Comparison of ENCODE assay signal across 21 cellular contexts in genomic region chr4:185892165-185892564, GRCh38.
"Had no signal": no experiment of that assay in that cellular context is flagged by ENCODE, and none has a peak within 500 bp of the region (broad histone marks: within the 10 kb centered on the region; RNA-seq: fewer than 3 reads in every experiment).

No MANE protein-coding gene starts in this region.

- ATAC-seq: activated CD8-positive, alpha-beta memory T cell treated with anti-CD3 and anti-CD28 coated beads, Interleukin-2, amount 10 ng/mL, durations not matched to agents 7 days and 5 days; left lung; right cardiac atrium; WTC11 had no signal

- DNase-seq: activated CD4-positive, alpha-beta memory T cell treated with anti-CD3 and anti-CD28 coated beads, Interleukin-2, amount 10 ng/mL, durations not matched to agents 7 days and 5 days; activated CD4-positive, alpha-beta T cell treated with anti-CD3 and anti-CD28 coated beads for 48 hours; activated CD8-positive, alpha-beta memory T cell treated with anti-CD3 and anti-CD28 coated beads, Interleukin-2, amount 10 ng/mL, durations not matched to agents 7 days and 5 days; activated naive CD4-positive, alpha-beta T cell treated with Interleukin-2 at 50 U/mL for 16 hours; anterior cingulate cortex; brain microvascular endothelial cell; effector CD8-positive, alpha-beta T cell; left lung; mammary epithelial cell; nephron progenitor cell; occipital lobe; right cardiac atrium; stimulated activated CD4-positive, alpha-beta T cell treated with anti-CD3 and anti-CD28 coated beads, Interleukin-4, amount 100 ng/mL, for 1 hour; stomach; SW 1271 had no signal

- H3K4me3 ChIP-seq: esophagus muscularis mucosa, hepatocyte, left lung, prostate gland, smooth muscle cell, stomach had no signal

- H3K27ac ChIP-seq: brain microvascular endothelial cell, esophagus muscularis mucosa, hepatocyte, left lung, prostate gland, stomach had no signal

- FAIRE-seq: TTC549 had no signal
